In genomic region chr5:172795401-172795977, GRCh38 we compare ENCODE assay signal across 1 cellular context.
TF ChIP-seq lines count a peak whose summit lies in the region.

No MANE protein-coding gene starts in this region.

TF ChIP-seq in K562, 482 proteins besides CTCF, POLR2A, EP300 and RAD21 (continued from another document):
- TF ChIP-seq SAFB2 (IDR thresholded peaks at IDR 0.05; ENCODE audit: borderline replicate concordance, low read depth, low read length, severe bottlenecking) (no peak), TCF3 (CRISPR knock-in tag; IDR thresholded peaks at IDR 0.05) (no peak), MXI1 (IDR thresholded peaks at IDR 0.05; ENCODE audit: low read depth, low read length) (no peak), ZNF224 (CRISPR knock-in tag; IDR thresholded peaks at IDR 0.05) (no peak), ZNF384 (IDR thresholded peaks at IDR 0.05; ENCODE audit: low read depth, low read length) (no peak), TRIM28 (IDR thresholded peaks at IDR 0.05) (no peak), NELFE (IDR thresholded peaks at IDR 0.05; ENCODE audit: insufficient read depth, insufficient read length) (no peak), NFE2 (IDR thresholded peaks at IDR 0.05; ENCODE audit: low read depth) (no peak), TARDBP (IDR thresholded peaks at IDR 0.05) (no peak), BRD4 (IDR thresholded peaks at IDR 0.05) (no peak), MCM2 (IDR thresholded peaks at IDR 0.05; ENCODE audit: low read depth) (no peak), ZNF280B (CRISPR knock-in tag; IDR thresholded peaks at IDR 0.05) (no peak), RBM25 (IDR thresholded peaks at IDR 0.05; ENCODE audit: low read depth, low read length, severe bottlenecking) (peak; percentile 86), ELF2 (CRISPR knock-in tag; IDR thresholded peaks at IDR 0.05) (no peak), IRF9 (tag; IDR thresholded peaks at IDR 0.05) (no peak), FOXA1 (IDR thresholded peaks at IDR 0.05; ENCODE audit: borderline replicate concordance) (no peak), BCOR (IDR thresholded peaks at IDR 0.05) (peak; percentile 97), NCOA1 (IDR thresholded peaks at IDR 0.05; ENCODE audit: low read depth) (no peak), ARID1B (IDR thresholded peaks at IDR 0.05) (no peak), FOXM1 (IDR thresholded peaks at IDR 0.05; ENCODE audit: low read depth) (no peak), FOXM1 (CRISPR knock-in tag; IDR thresholded peaks at IDR 0.05; ENCODE audit: low read depth) (no peak), HNRNPUL1 (IDR thresholded peaks at IDR 0.05; ENCODE audit: low read length) (no peak), SNRNP70 (optimal IDR thresholded peaks at IDR 0.05; ENCODE audit: low read depth, low read length) (no peak), ZNF12 (CRISPR knock-in tag; IDR thresholded peaks at IDR 0.05) (no peak), CBX1 (IDR thresholded peaks at IDR 0.05; ENCODE audit: low read depth) (peak; percentile 59; the same call in 1 of the 2 replicates), ZNF717 (CRISPR knock-in tag; IDR thresholded peaks at IDR 0.05) (no peak)
- TF ChIP-seq, protein P1, sequence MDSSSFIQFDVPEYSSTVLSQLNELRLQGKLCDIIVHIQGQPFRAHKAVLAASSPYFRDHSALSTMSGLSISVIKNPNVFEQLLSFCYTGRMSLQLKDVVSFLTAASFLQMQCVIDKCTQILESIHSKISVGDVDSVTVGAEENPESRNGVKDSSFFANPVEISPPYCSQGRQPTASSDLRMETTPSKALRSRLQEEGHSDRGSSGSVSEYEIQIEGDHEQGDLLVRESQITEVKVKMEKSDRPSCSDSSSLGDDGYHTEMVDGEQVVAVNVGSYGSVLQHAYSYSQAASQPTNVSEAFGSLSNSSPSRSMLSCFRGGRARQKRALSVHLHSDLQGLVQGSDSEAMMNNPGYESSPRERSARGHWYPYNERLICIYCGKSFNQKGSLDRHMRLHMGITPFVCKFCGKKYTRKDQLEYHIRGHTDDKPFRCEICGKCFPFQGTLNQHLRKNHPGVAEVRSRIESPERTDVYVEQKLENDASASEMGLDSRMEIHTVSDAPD (CRISPR knock-in tag; IDR thresholded peaks at IDR 0.05): no peak
TF ChIP-seq in K562: peak in this region for 13.
